In genomic region chr11:91158901-91159537, GRCh38 we compare ENCODE assay signal across 27 cellular contexts.
DNase-seq lines count a peak whose midpoint lies in the region; ATAC-seq and TF ChIP-seq lines count a peak whose summit lies in the region.
"Had no signal": no experiment of that assay in that cellular context is flagged by ENCODE, and none has a peak within 500 bp of the region (broad histone marks: within the 10 kb centered on the region; RNA-seq: fewer than 3 reads in every experiment).

No MANE protein-coding gene starts in this region.

- H3K27me3 ChIP-seq in PC-3 (ENCODE audit: low read length), result no peaks in the 10 kb centered on the region
- no peaks in the 10 kb centered on the region for H3K27me3 ChIP-seq in stomach
- H3K27me3 ChIP-seq: body of pancreas, right lobe of liver, transverse colon had no signal

- no peaks in the 10 kb centered on the region for H3F3A ChIP-seq in PC-3 (ENCODE audit: low read length, unreplicated experiment)

- no peaks in the 10 kb centered on the region for H3K79me2 ChIP-seq in PC-3 (ENCODE audit: low read length)

- intact Hi-C loops in PC-3 (cut with micrococcal nuclease) (no loop called here), stomach (cut with DNase I; ENCODE audit: low total_unique reads) (no loop called here), left colon (cut with DNase I, micrococcal nuclease) (no loop called here)

- H3K27ac ChIP-seq in PC-3 (ENCODE audit: low read length) (peak overlapping the region; percentile 19), stomach (no peak overlapping the region)
- H3K27ac ChIP-seq: body of pancreas, HL-60, right lobe of liver, SK-N-MC, transverse colon had no signal

- no peaks in the 10 kb centered on the region for H3K9me2 ChIP-seq in PC-3 (replicated peaks; ENCODE audit: low read length)

- CTCF ChIA-PET in PC-3 (lab: Charles Lee), result no interaction called here

- in situ Hi-C loops in astrocyte of the spinal cord (cut with HindIII; ENCODE audit: low sequenced_read_pairs), result no loop called here

- peak; percentile 94 for ATAC-seq in PC-3
- ATAC-seq in left colon, result no peak
- ATAC-seq: activated CD4-positive, CD25-positive, alpha-beta regulatory T cell treated with anti-CD3 and anti-CD28 coated beads, Interleukin-2, amount 50 U/mL, for 24 hours; activated CD8-positive, alpha-beta memory T cell treated with anti-CD3 and anti-CD28 coated beads, Interleukin-2, amount 10 ng/mL, durations not matched to agents 7 days and 5 days; activated naive CD8-positive, alpha-beta T cell treated with anti-CD3 and anti-CD28 coated beads, Interleukin-2, amount 50 U/mL, for 24 hours; activated T-cell treated with anti-CD3 and anti-CD28 coated beads, Interleukin-2, amount 50 U/mL, for 4 hours; body of pancreas; right lobe of liver had no signal

- H3K4me3 Mint-ChIP-seq in activated naive CD8-positive, alpha-beta T cell treated with anti-CD3 and anti-CD28 coated beads for 36 hours, result no peak overlapping the region
- H3K4me3 Mint-ChIP-seq: activated CD8-positive, alpha-beta memory T cell treated with anti-CD3 and anti-CD28 coated beads, Interleukin-2, amount 10 ng/mL, durations not matched to agents 7 days and 5 days; activated naive CD8-positive, alpha-beta T cell treated with anti-CD3 and anti-CD28 coated beads, Interleukin-2, amount 50 U/mL, for 24 hours; activated T-cell treated with anti-CD3 and anti-CD28 coated beads, Interleukin-2, amount 50 U/mL, for 4 hours; CD4-positive, alpha-beta memory T cell; mesothelial cell of epicardium; naive B cell; T-helper 1 cell treated with Interleukin-12 subunit alpha and Interleukin-12 subunit beta and Interleukin-4 antibody, amounts not matched to agents 30 μg/mL and 1 μg/mL, for 36 hours had no signal

- H2AFZ ChIP-seq in PC-3 (ENCODE audit: low read length), result no peak overlapping the region

- 87 to 95% (median 92%) methylated on average over 3 of the region's 3 CpGs for whole genome bisulfite sequencing in stomach, 5 donors

- H3K36me3 Mint-ChIP-seq in activated naive CD8-positive, alpha-beta T cell treated with anti-CD3 and anti-CD28 coated beads for 36 hours, result no peaks in the 10 kb centered on the region
- H3K36me3 Mint-ChIP-seq: activated CD8-positive, alpha-beta memory T cell treated with anti-CD3 and anti-CD28 coated beads, Interleukin-2, amount 10 ng/mL, durations not matched to agents 7 days and 5 days; CD4-positive, alpha-beta memory T cell; mesothelial cell of epicardium; naive B cell had no signal

- peaks cover 2% of the 10 kb centered on the region for H3K9me3 Mint-ChIP-seq in activated naive CD8-positive, alpha-beta T cell treated with anti-CD3 and anti-CD28 coated beads for 36 hours
- H3K9me3 Mint-ChIP-seq: activated naive CD8-positive, alpha-beta T cell treated with anti-CD3 and anti-CD28 coated beads, Interleukin-2, amount 50 U/mL, for 24 hours; mesothelial cell of epicardium; T-helper 1 cell treated with Interleukin-12 subunit alpha and Interleukin-12 subunit beta and Interleukin-4 antibody, amounts not matched to agents 30 μg/mL and 1 μg/mL, for 36 hours had no signal

- DNase-seq in ELR (ENCODE audit: low read depth) (peak; percentile 72), PC-3 (peak; percentile 88), astrocyte of the spinal cord (ENCODE audit: low read depth, low spot score) (peak; percentile 20), glomerular visceral epithelial cell (ENCODE audit: extremely low spot score) (peak; percentile 7), stomach (no peak), NCI-H1436 treated with DMSO at 0.1 percent for 48 hours (lab: John Stamatoyannopoulos, UW) (no peak), left colon (no peak)
- DNase-seq in activated naive CD8-positive, alpha-beta T cell treated with anti-CD3 and anti-CD28 coated beads for 36 hours, result no peak
- DNase-seq: activated CD4-positive, alpha-beta T cell treated with anti-CD3 and anti-CD28 coated beads, Interleukin-2, amount 50 U/mL, for 4 hours; activated CD8-positive, alpha-beta memory T cell treated with anti-CD3 and anti-CD28 coated beads, Interleukin-2, amount 10 ng/mL, durations not matched to agents 7 days and 5 days; activated naive CD8-positive, alpha-beta T cell treated with anti-CD3 and anti-CD28 coated beads, Interleukin-2, amount 50 U/mL, for 24 hours; activated T-cell treated with anti-CD3 and anti-CD28 coated beads, Interleukin-2, amount 50 U/mL, for 4 hours; body of pancreas; CD4-positive, alpha-beta memory T cell; glutamatergic neuron; naive B cell; NCI-H748 treated with DMSO at 0.1 percent for 48 hours; posterior cingulate gyrus; right lobe of liver; RPMI8226; stimulated activated CD4-positive, alpha-beta T cell treated with anti-CD3 and anti-CD28 coated beads, Interleukin-4, amount 100 ng/mL, for 1 hour; transverse colon had no signal

- TF ChIP-seq POLR2A in stomach (IDR thresholded peaks at IDR 0.05), result no peak

- peak overlapping the region; percentile 42 for H3K4me2 ChIP-seq in PC-3 (ENCODE audit: low read length)

- H3K27ac Mint-ChIP-seq in activated naive CD8-positive, alpha-beta T cell treated with anti-CD3 and anti-CD28 coated beads for 36 hours, result no peak overlapping the region
- H3K27ac Mint-ChIP-seq: activated CD8-positive, alpha-beta memory T cell treated with anti-CD3 and anti-CD28 coated beads, Interleukin-2, amount 10 ng/mL, durations not matched to agents 7 days and 5 days; activated naive CD8-positive, alpha-beta T cell treated with anti-CD3 and anti-CD28 coated beads, Interleukin-2, amount 50 U/mL, for 24 hours; CD4-positive, alpha-beta memory T cell; mesothelial cell of epicardium; naive B cell; T-helper 1 cell treated with Interleukin-12 subunit alpha and Interleukin-12 subunit beta and Interleukin-4 antibody, amounts not matched to agents 30 μg/mL and 1 μg/mL, for 36 hours had no signal

- TF ChIP-seq CTCF in PC-3 (conservative IDR thresholded peaks at IDR 0.05; ENCODE audit: low read depth, low read length) (no peak), astrocyte of the spinal cord (IDR thresholded peaks at IDR 0.05; ENCODE audit: low read depth, low read length) (no peak), stomach (IDR thresholded peaks at IDR 0.05) (no peak)

- H3K27me3 Mint-ChIP-seq in activated naive CD8-positive, alpha-beta T cell treated with anti-CD3 and anti-CD28 coated beads for 36 hours, result no peaks in the 10 kb centered on the region
- H3K27me3 Mint-ChIP-seq: activated CD8-positive, alpha-beta memory T cell treated with anti-CD3 and anti-CD28 coated beads, Interleukin-2, amount 10 ng/mL, durations not matched to agents 7 days and 5 days; activated naive CD8-positive, alpha-beta T cell treated with anti-CD3 and anti-CD28 coated beads, Interleukin-2, amount 50 U/mL, for 24 hours; CD4-positive, alpha-beta memory T cell; naive B cell had no signal

- H3K36me3 ChIP-seq in PC-3 (ENCODE audit: low read depth, low read length) (no peaks in the 10 kb centered on the region), stomach (no peaks in the 10 kb centered on the region)
- H3K36me3 ChIP-seq: right lobe of liver, transverse colon had no signal

- BruUV-seq in PC-3 (replicated peaks; lab: Mats Ljungman, UMichigan), result no TSS peak

- H3K9me3 ChIP-seq in PC-3 (ENCODE audit: low read length) (no peaks in the 10 kb centered on the region), stomach (no peaks in the 10 kb centered on the region)
- H3K9me3 ChIP-seq: body of pancreas, right lobe of liver had no signal

- H3K4me1 ChIP-seq in PC-3 (ENCODE audit: insufficient read depth, low read length) (peaks cover 38% of the 10 kb centered on the region), stomach (peaks cover 0 to 10% (median 4%) of the 10 kb centered on the region in 4 donors)
- H3K4me1 ChIP-seq: right lobe of liver, transverse colon had no signal

- no peaks in the 10 kb centered on the region for H4K20me1 ChIP-seq in PC-3 (ENCODE audit: low read length)

- POLR2A ChIA-PET in PC-3 (lab: Charles Lee; ENCODE audit: unreplicated experiment), result no interaction called here

- no peak overlapping the region for H3K9ac ChIP-seq in PC-3 (ENCODE audit: low read length)

- TF ChIP-seq EP300 in stomach (IDR thresholded peaks at IDR 0.05), result no peak

- H3K4me3 ChIP-seq in PC-3 (ENCODE audit: low read length) (no peak overlapping the region), astrocyte of the spinal cord (ENCODE audit: low read depth, low read length) (no peak overlapping the region), stomach (no peak overlapping the region)
- H3K4me3 ChIP-seq: body of pancreas, right lobe of liver, SK-N-MC, transverse colon had no signal

- no peaks in the 10 kb centered on the region for H3K4me1 Mint-ChIP-seq in activated naive CD8-positive, alpha-beta T cell treated with anti-CD3 and anti-CD28 coated beads for 36 hours
- H3K4me1 Mint-ChIP-seq: activated CD8-positive, alpha-beta memory T cell treated with anti-CD3 and anti-CD28 coated beads, Interleukin-2, amount 10 ng/mL, durations not matched to agents 7 days and 5 days; activated naive CD8-positive, alpha-beta T cell treated with anti-CD3 and anti-CD28 coated beads, Interleukin-2, amount 50 U/mL, for 24 hours; CD4-positive, alpha-beta memory T cell; naive B cell had no signal

Comparison
In these comparisons a context has a peak if more than half of its experiments do, and no peak if none do; other contexts are left out.
1. DNase-seq: peak in ELR (single experiment), PC-3 (single experiment), astrocyte of the spinal cord (single experiment) and glomerular visceral epithelial cell (single experiment); none in stomach (single experiment), NCI-H1436 treated with DMSO at 0.1 percent for 48 hours (single experiment), left colon (0 of 2) and activated naive CD8-positive, alpha-beta T cell treated with anti-CD3 and anti-CD28 coated beads for 36 hours (single experiment).